16 cellular contexts compared by ENCODE assay signal in genomic region chr9:108755979-108756378, GRCh38.
DNase-seq lines count a peak whose midpoint lies in the region; ATAC-seq lines count a peak whose summit lies in the region.
"Had no signal": no experiment of that assay in that cellular context is flagged by ENCODE, and none has a peak within 500 bp of the region (broad histone marks: within the 10 kb centered on the region; RNA-seq: fewer than 3 reads in every experiment).

No MANE protein-coding gene starts in this region.

- peak; percentile 93 for ATAC-seq in GM18519 (IDR thresholded peaks at IDR 0.05; ENCODE audit: low FRiP score, unreplicated experiment)
- ATAC-seq in GM21390 (IDR thresholded peaks at IDR 0.05; ENCODE audit: unreplicated experiment), result peak; percentile 92
- peak; percentile 74 for ATAC-seq in HG02938 (IDR thresholded peaks at IDR 0.05; ENCODE audit: unreplicated experiment)
- ATAC-seq in HG03520 (IDR thresholded peaks at IDR 0.05; ENCODE audit: unreplicated experiment), result peak; percentile 92
- ATAC-seq: natural killer cell had no signal

- H3K27ac ChIP-seq in CD4-positive, alpha-beta memory T cell (ENCODE audit: low read depth, low read length), result no peak overlapping the region

- H3K9me3 Mint-ChIP-seq in CD4-positive, alpha-beta memory T cell, result peaks cover 0 to 5% (median 3%) of the 10 kb centered on the region in 8 donors

- H3K27me3 ChIP-seq in CD4-positive, alpha-beta memory T cell (ENCODE audit: insufficient read depth, low read length), result no peaks in the 10 kb centered on the region

- H3K4me1 ChIP-seq in CD4-positive, alpha-beta memory T cell (ENCODE audit: insufficient read depth, low read length), result no peaks in the 10 kb centered on the region

- POLR2A ChIA-PET in CD4-positive, alpha-beta memory T cell (lab: Charles Lee; ENCODE audit: partially characterized antibody), result no interaction called here

- no peaks in the 10 kb centered on the region for H3K36me3 Mint-ChIP-seq in CD4-positive, alpha-beta memory T cell
- H3K36me3 Mint-ChIP-seq: activated naive CD4-positive, alpha-beta T cell treated with anti-CD3 and anti-CD28 coated beads, Interleukin-2, amount 50 U/mL, for 24 hours; immature natural killer cell; natural killer cell had no signal

- H3K4me1 Mint-ChIP-seq in CD4-positive, alpha-beta memory T cell, result no peaks in the 10 kb centered on the region
- H3K4me1 Mint-ChIP-seq: activated naive CD4-positive, alpha-beta T cell treated with anti-CD3 and anti-CD28 coated beads, Interleukin-2, amount 50 U/mL, for 24 hours; immature natural killer cell; natural killer cell had no signal

- no peak for DNase-seq in stimulated activated CD4-positive, alpha-beta T cell treated with anti-CD3 and anti-CD28 coated beads, Interleukin-15, amount 100 ng/mL, for 24 hours
- DNase-seq in RKO (ENCODE audit: low spot score), result no peak
- no peak for DNase-seq in CD4-positive, alpha-beta memory T cell
- no peak for DNase-seq in DMS79 (lab: John Stamatoyannopoulos, UW)
- DNase-seq: GF-D8, immature natural killer cell, natural killer cell, NCI-H187 treated with DMSO at 0.1 percent for 48 hours, NCI-H446 treated with DMSO at 0.1 percent for 48 hours had no signal

- H3K4me3 Mint-ChIP-seq in CD4-positive, alpha-beta memory T cell, result no peak overlapping the region
- H3K4me3 Mint-ChIP-seq: activated naive CD4-positive, alpha-beta T cell treated with anti-CD3 and anti-CD28 coated beads, Interleukin-2, amount 50 U/mL, for 24 hours; dendritic cell treated with granulocyte-macrophage colony-stimulating factor and Interleukin-4, amounts not matched to agents 40 ng/mL and 50 ng/mL, for 4 days; immature natural killer cell; natural killer cell had no signal

- H3K9me3 ChIP-seq in CD4-positive, alpha-beta memory T cell (ENCODE audit: control insufficient read depth in 1 of 2, low read length in 2 of 2), result no peaks in the 10 kb centered on the region

- no peak overlapping the region for H3K27ac Mint-ChIP-seq in CD4-positive, alpha-beta memory T cell
- H3K27ac Mint-ChIP-seq: activated naive CD4-positive, alpha-beta T cell treated with anti-CD3 and anti-CD28 coated beads, Interleukin-2, amount 50 U/mL, for 24 hours; dendritic cell treated with granulocyte-macrophage colony-stimulating factor and Interleukin-4, amounts not matched to agents 40 ng/mL and 50 ng/mL, for 4 days; immature natural killer cell; natural killer cell; progenitor cell of endocrine pancreas had no signal

- CTCF ChIA-PET in CD4-positive, alpha-beta memory T cell (lab: Charles Lee; ENCODE audit: partially characterized antibody), result no interaction called here

- H3K36me3 ChIP-seq in CD4-positive, alpha-beta memory T cell (ENCODE audit: insufficient read depth, low read length), result no peaks in the 10 kb centered on the region

- intact Hi-C loops in CD4-positive, alpha-beta memory T cell (cut with micrococcal nuclease), result no loop called here

- H3K27me3 Mint-ChIP-seq in CD4-positive, alpha-beta memory T cell, result peaks cover 1 to 2% of the 10 kb centered on the region in 2 donors
- H3K27me3 Mint-ChIP-seq: dendritic cell treated with granulocyte-macrophage colony-stimulating factor and Interleukin-4, amounts not matched to agents 40 ng/mL and 50 ng/mL, for 4 days had no signal

- no peak overlapping the region for H3K4me3 ChIP-seq in CD4-positive, alpha-beta memory T cell (ENCODE audit: low read length in 2 of 2)
